In the genomic region with DNA sequence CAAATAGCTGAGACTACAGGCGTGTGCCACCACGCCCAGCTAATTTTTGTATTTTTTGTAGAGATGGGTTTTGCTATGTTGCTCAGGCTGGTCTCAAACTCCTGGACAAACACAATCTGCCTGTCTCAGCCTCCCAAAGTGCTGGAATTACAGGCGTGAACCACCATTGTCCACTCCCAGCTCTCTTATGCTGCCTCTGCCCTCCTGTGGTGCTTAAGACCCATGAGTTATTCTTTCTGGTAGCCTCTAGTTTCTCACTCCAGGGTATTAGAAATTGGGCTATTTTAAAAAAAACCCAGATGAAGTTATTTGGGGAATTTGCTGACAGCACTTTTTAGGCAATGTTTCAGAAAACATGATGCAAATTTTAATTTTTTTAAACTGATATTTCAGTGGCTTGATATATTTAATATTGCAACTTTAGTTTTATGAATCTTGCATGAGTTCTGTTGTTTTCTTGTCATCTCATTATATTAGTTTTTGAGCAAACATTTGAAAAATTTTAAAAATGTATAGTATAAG, we compare ENCODE assay signal across 21 cellular contexts.
"Had no signal": no experiment of that assay in that cellular context is flagged by ENCODE, and none has a peak within 500 bp of the region (broad histone marks: within the 10 kb centered on the region; RNA-seq: fewer than 3 reads in every experiment).

No MANE protein-coding gene starts in this region.

- ATAC-seq: activated CD8-positive, alpha-beta memory T cell treated with anti-CD3 and anti-CD28 coated beads, Interleukin-2, amount 10 ng/mL, durations not matched to agents 7 days and 5 days; gastrocnemius medialis; left colon; mucosa of descending colon; natural killer cell had no signal

- DNase-seq: activated CD4-positive, alpha-beta memory T cell treated with anti-CD3 and anti-CD28 coated beads for 36 hours; activated CD8-positive, alpha-beta memory T cell treated with anti-CD3 and anti-CD28 coated beads, Interleukin-2, amount 10 ng/mL, durations not matched to agents 7 days and 5 days; activated naive CD4-positive, alpha-beta T cell treated with anti-CD3 and anti-CD28 coated beads for 36 hours; activated T-cell treated with anti-CD3 and anti-CD28 coated beads, Interleukin-2, amount 50 U/mL, for 1 hour; gastrocnemius medialis; left colon; mucosa of descending colon; natural killer cell; posterior cingulate gyrus; retina; stimulated activated CD4-positive, alpha-beta T cell treated with anti-CD3 and anti-CD28 coated beads, Interleukin-15, amount 100 ng/mL, for 24 hours; stimulated activated CD4-positive, alpha-beta T cell treated with anti-CD3 and anti-CD28 coated beads, Interleukin-4, amount 100 ng/mL, for 1 hour; stimulated activated naive CD4-positive, alpha-beta T cell; tibial artery; WERI-Rb-1 had no signal

- H3K4me1 ChIP-seq: ascending aorta, gastrocnemius medialis, tibial artery had no signal

- H3K4me1 Mint-ChIP-seq: natural killer cell had no signal

- H3K9me3 Mint-ChIP-seq: activated CD4-positive, alpha-beta memory T cell treated with anti-CD3 and anti-CD28 coated beads for 36 hours; activated naive CD4-positive, alpha-beta T cell treated with anti-CD3 and anti-CD28 coated beads for 36 hours; activated T-helper 2 cell treated with anti-CD3 and anti-CD28 coated beads, Interferon-gamma antibody, Interleukin-2, Interleukin-4, amounts not matched to agents 10 μg/mL and 5 μg/mL and 100 μg/mL, durations not matched to agents 14 hours and 24 hours and 36 hours; natural killer cell; T-helper 1 cell treated with Interleukin-12 subunit alpha and Interleukin-12 subunit beta and Interleukin-4 antibody, amounts not matched to agents 30 μg/mL and 1 μg/mL, for 36 hours had no signal

- H3K4me3 Mint-ChIP-seq: activated CD4-positive, alpha-beta memory T cell treated with anti-CD3 and anti-CD28 coated beads for 36 hours; activated CD8-positive, alpha-beta memory T cell treated with anti-CD3 and anti-CD28 coated beads, Interleukin-2, amount 10 ng/mL, durations not matched to agents 7 days and 5 days; activated naive CD4-positive, alpha-beta T cell treated with anti-CD3 and anti-CD28 coated beads for 36 hours; natural killer cell; T-helper 1 cell treated with Interleukin-12 subunit alpha and Interleukin-12 subunit beta and Interleukin-4 antibody, amounts not matched to agents 30 μg/mL and 1 μg/mL, for 36 hours had no signal

- H3K36me3 ChIP-seq: ascending aorta, gastrocnemius medialis, tibial artery, WERI-Rb-1 had no signal

- H3K27ac Mint-ChIP-seq: activated CD4-positive, alpha-beta memory T cell treated with anti-CD3 and anti-CD28 coated beads for 36 hours; activated CD8-positive, alpha-beta memory T cell treated with anti-CD3 and anti-CD28 coated beads, Interleukin-2, amount 10 ng/mL, durations not matched to agents 7 days and 5 days; activated naive CD4-positive, alpha-beta T cell treated with anti-CD3 and anti-CD28 coated beads for 36 hours; activated T-helper 2 cell treated with anti-CD3 and anti-CD28 coated beads, Interferon-gamma antibody, Interleukin-2, Interleukin-4, amounts not matched to agents 10 μg/mL and 5 μg/mL and 100 μg/mL, durations not matched to agents 14 hours and 24 hours and 36 hours; natural killer cell; T-helper 1 cell treated with Interleukin-12 subunit alpha and Interleukin-12 subunit beta and Interleukin-4 antibody, amounts not matched to agents 30 μg/mL and 1 μg/mL, for 36 hours had no signal

- H3K4me3 ChIP-seq: ascending aorta, gastrocnemius medialis, lung, mucosa of descending colon, tibial artery had no signal

- FAIRE-seq: colon, urothelium cell line had no signal

- H3K27ac ChIP-seq: ascending aorta, gastrocnemius medialis, tibial artery, WERI-Rb-1 had no signal

- H3K9me3 ChIP-seq: ascending aorta, gastrocnemius medialis, mucosa of descending colon, tibial artery had no signal

- H3K27me3 ChIP-seq: ascending aorta, gastrocnemius medialis, tibial artery had no signal

- H3K36me3 Mint-ChIP-seq: activated CD8-positive, alpha-beta memory T cell treated with anti-CD3 and anti-CD28 coated beads, Interleukin-2, amount 10 ng/mL, durations not matched to agents 7 days and 5 days; natural killer cell had no signal
